In genomic region chrX:71534773-71535544, GRCh38 we compare ENCODE assay signal across 8 cellular contexts. TPM values are rescaled to one million over a fixed set of nuclear protein-coding genes. Genes with fewer than 3 reads are reported as not detected.
A peak's percentile ranks its signal among the peaks of the same experiment; 100 is the strongest.
DNase-seq lines count a peak whose midpoint lies in the region; ATAC-seq, FAIRE-seq and TF ChIP-seq lines count a peak whose summit lies in the region.

No MANE protein-coding gene starts in this region.

- peaks cover 33% of the 10 kb centered on the region for H3K4me1 Mint-ChIP-seq in T-helper 2 cell treated with Interferon-gamma antibody and Interleukin-4, amounts not matched to agents 5 μg/mL and 100 μg/mL, for 36 hours (ENCODE audit: low read depth)

- H3K9ac ChIP-seq in kidney (ENCODE audit: low read length in 2 of 2): peak overlapping the region; percentile 41 to 98

- TF ChIP-seq POLR2A in suprapubic skin (IDR thresholded peaks at IDR 0.05): no peak

- H3K27ac ChIP-seq in kidney (ENCODE audit: low read depth in 2 of 2, low read length in 2 of 2): peak overlapping the region in 1 of 2 donors; percentile 94
- H3K27ac ChIP-seq in suprapubic skin: peak overlapping the region; percentile 95

- peak overlapping the region; percentile 99 for H3K27ac Mint-ChIP-seq in T-helper 2 cell treated with Interferon-gamma antibody and Interleukin-4, amounts not matched to agents 5 μg/mL and 100 μg/mL, for 36 hours
- peak overlapping the region; percentile 98 to 100 for H3K27ac Mint-ChIP-seq in activated naive CD4-positive, alpha-beta T cell treated with anti-CD3 and anti-CD28 coated beads, Interleukin-2, amount 50 U/mL, for 72 hours

- H3K4me1 ChIP-seq in kidney (ENCODE audit: control insufficient read depth in 1 of 2, insufficient read depth in 1 of 2, low read depth in 1 of 2, low read length in 2 of 2) (peaks cover 7 to 9% of the 10 kb centered on the region in 2 donors), suprapubic skin (peaks cover 32% of the 10 kb centered on the region), mucosa of descending colon (ENCODE audit: low read depth) (no peaks in the 10 kb centered on the region)

- FAIRE-seq in kidney (lab: Jason Lieb, UNC): no peak

- peak overlapping the region; percentile 96 for H3K4me3 Mint-ChIP-seq in T-helper 2 cell treated with Interferon-gamma antibody and Interleukin-4, amounts not matched to agents 5 μg/mL and 100 μg/mL, for 36 hours

- H3K9me3 ChIP-seq in kidney (ENCODE audit: control insufficient read depth in 1 of 2, low read length in 2 of 2) (no peaks in the 10 kb centered on the region), suprapubic skin (no peaks in the 10 kb centered on the region), mucosa of descending colon (no peaks in the 10 kb centered on the region)

- H3K4me3 ChIP-seq in kidney (ENCODE audit: low read length in 2 of 2): peak overlapping the region; percentile 96
- H3K4me3 ChIP-seq in suprapubic skin: peak overlapping the region; percentile 70
- H3K4me3 ChIP-seq in mucosa of descending colon: no peak overlapping the region

- H3K36me3 ChIP-seq in kidney (ENCODE audit: control insufficient read depth in 1 of 2, insufficient read depth in 2 of 2, low read length in 2 of 2) (peaks cover 0 to 5% of the 10 kb centered on the region in 2 donors), suprapubic skin (no peaks in the 10 kb centered on the region), mucosa of descending colon (ENCODE audit: low read depth) (no peaks in the 10 kb centered on the region)

- no peaks in the 10 kb centered on the region for H3K9me3 Mint-ChIP-seq in T-helper 2 cell treated with Interferon-gamma antibody and Interleukin-4, amounts not matched to agents 5 μg/mL and 100 μg/mL, for 36 hours
- H3K9me3 Mint-ChIP-seq in activated naive CD4-positive, alpha-beta T cell treated with anti-CD3 and anti-CD28 coated beads, Interleukin-2, amount 50 U/mL, for 72 hours: no peaks in the 10 kb centered on the region

- ATAC-seq in activated naive CD4-positive, alpha-beta T cell treated with anti-CD3 and anti-CD28 coated beads, Interleukin-2, amount 50 U/mL, for 72 hours: no peak
- ATAC-seq in mucosa of descending colon (no peak), HG03139 (IDR thresholded peaks at IDR 0.05; ENCODE audit: unreplicated experiment) (no peak)

- no peak for TF ChIP-seq EP300 in suprapubic skin (IDR thresholded peaks at IDR 0.05)

- TF ChIP-seq CTCF in kidney (IDR thresholded peaks at IDR 0.05; ENCODE audit: borderline replicate concordance, extremely low read depth, insufficient read depth): no peak
- no peak for TF ChIP-seq CTCF in suprapubic skin (IDR thresholded peaks at IDR 0.05)
- no peak for TF ChIP-seq CTCF in mucosa of descending colon (IDR thresholded peaks at IDR 0.05)

- DNase-seq in T-helper 2 cell treated with Interferon-gamma antibody and Interleukin-4, amounts not matched to agents 5 μg/mL and 100 μg/mL, for 36 hours (ENCODE audit: low spot score): no peak
- no peak for DNase-seq in T-helper 2 cell
- no peak for DNase-seq in activated naive CD4-positive, alpha-beta T cell treated with anti-CD3 and anti-CD28 coated beads, Interleukin-2, amount 50 U/mL, for 72 hours (ENCODE audit: low spot score in 2 of 2)
- DNase-seq in kidney: no peak
- no peak for DNase-seq in suprapubic skin (ENCODE audit: low spot score in 2 of 2)
- DNase-seq in mucosa of descending colon: no peak
- no peak for DNase-seq in SKM-1 (lab: John Stamatoyannopoulos, UW; ENCODE audit: unreplicated experiment)

- WGBS in suprapubic skin: 30% methylated on average over 9 of the region's 9 CpGs

- H3K27me3 Mint-ChIP-seq in T-helper 2 cell treated with Interferon-gamma antibody and Interleukin-4, amounts not matched to agents 5 μg/mL and 100 μg/mL, for 36 hours (ENCODE audit: low read depth): no peaks in the 10 kb centered on the region

- intact Hi-C loops in kidney (cut with DNase I): no loop called here
- intact Hi-C loops in mucosa of descending colon (cut with DNase I, micrococcal nuclease): no loop called here

- H3K27me3 ChIP-seq in suprapubic skin: no peaks in the 10 kb centered on the region

- H3K36me3 Mint-ChIP-seq in T-helper 2 cell treated with Interferon-gamma antibody and Interleukin-4, amounts not matched to agents 5 μg/mL and 100 μg/mL, for 36 hours (ENCODE audit: low read depth): peaks cover 41% of the 10 kb centered on the region
- H3K36me3 Mint-ChIP-seq in activated naive CD4-positive, alpha-beta T cell treated with anti-CD3 and anti-CD28 coated beads, Interleukin-2, amount 50 U/mL, for 72 hours: peaks cover 34 to 50% of the 10 kb centered on the region in 2 donors

RNA-seq across cellular contexts. Expression of gene OGT, which starts 2.1 kb away (rescaled TPM):
- 100 to 1,000 TPM; 362 to 427 TPM for total RNA-seq in activated naive CD4-positive, alpha-beta T cell treated with anti-CD3 and anti-CD28 coated beads, Interleukin-2, amount 50 U/mL, for 72 hours
- total RNA-seq in kidney (147 TPM), suprapubic skin (100 to 1,000 TPM; 133 to 450 (median 159) TPM), mucosa of descending colon (100 to 1,000 TPM in 2 of 3 donors, 10 to 100 TPM in 1; 89.4 to 133 (median 120) TPM)
- polyA plus RNA-seq in kidney (ENCODE audit: insufficient read depth, low read depth, low replicate concordance): 32.2 TPM

RNA-seq across cellular contexts. Expression of gene GCNA, which starts 43.3 kb away (rescaled TPM):
- 1 to 10 TPM; 4.1 to 6.0 TPM for total RNA-seq in activated naive CD4-positive, alpha-beta T cell treated with anti-CD3 and anti-CD28 coated beads, Interleukin-2, amount 50 U/mL, for 72 hours
- total RNA-seq in kidney (2.7 TPM), suprapubic skin (1 to 10 TPM in 2 of 4 donors, under 1 TPM in 2; 0.47 to 5.5 (median 0.99) TPM), mucosa of descending colon (1 to 10 TPM; 1.2 to 2.0 (median 1.5) TPM)
- 1.6 TPM for polyA plus RNA-seq in kidney (ENCODE audit: insufficient read depth, low read depth, low replicate concordance)
